Comparison of ENCODE assay signal across 8 cellular contexts in genomic region chr2:106582431-106583143, GRCh38.
DNase-seq lines count a peak whose midpoint lies in the region; FAIRE-seq and TF ChIP-seq lines count a peak whose summit lies in the region.

No MANE protein-coding gene starts in this region.

- H3K4me3 Mint-ChIP-seq in activated naive CD8-positive, alpha-beta T cell: peak overlapping the region; percentile 95

- TF ChIP-seq CTCF in Loucy (conservative IDR thresholded peaks at IDR 0.05; ENCODE audit: low read length) (peak; percentile 86), cardiac muscle cell (IDR thresholded peaks at IDR 0.05; ENCODE audit: low read depth, low read length) (peak; percentile 90)

- H3K27ac Mint-ChIP-seq in activated naive CD8-positive, alpha-beta T cell: peak overlapping the region; percentile 18

- peak; percentile 75 for DNase-seq in H54 (ENCODE audit: insufficient read length, low spot score)
- DNase-seq in SK-N-DZ (ENCODE audit: low spot score): peak; percentile 86
- peak; percentile 82 to 89 for DNase-seq in cardiac muscle cell (ENCODE audit: low read depth in 1 of 2, low spot score in 1 of 2)
- peak; percentile 81 for DNase-seq in pons (ENCODE audit: low spot score)
- DNase-seq in urothelium cell line (ENCODE audit: low spot score): peak; percentile 92

- H3K27ac ChIP-seq in cardiac muscle cell: no peak overlapping the region

- H3K4me3 ChIP-seq in Loucy (ENCODE audit: low read length, poor library complexity, severe bottlenecking) (peak overlapping the region; percentile 75), cardiac muscle cell (peak overlapping the region; percentile 24)

- H3K27me3 ChIP-seq in Loucy (ENCODE audit: insufficient read depth, low read length, poor library complexity, severe bottlenecking): no peaks in the 10 kb centered on the region
- H3K27me3 ChIP-seq in cardiac muscle cell: no peaks in the 10 kb centered on the region

- H3F3A ChIP-seq in Loucy (ENCODE audit: low read depth): no peaks in the 10 kb centered on the region

- H3K9me3 Mint-ChIP-seq in activated naive CD8-positive, alpha-beta T cell (ENCODE audit: low read depth): no peaks in the 10 kb centered on the region

- no peak for TF ChIP-seq POLR2A in H54 (IDR thresholded peaks at IDR 0.05; ENCODE audit: low read depth, low read length)

- H3K36me3 Mint-ChIP-seq in activated naive CD8-positive, alpha-beta T cell: no peaks in the 10 kb centered on the region

- H3K9me2 ChIP-seq in Loucy (replicated peaks; ENCODE audit: low read depth, low read length): no peaks in the 10 kb centered on the region

- FAIRE-seq in H54 (lab: Jason Lieb, UNC) (no peak), urothelium cell line (lab: Jason Lieb, UNC) (no peak)

- H3K36me3 ChIP-seq in ES-I3 (ENCODE audit: insufficient read depth, low read length) (no peaks in the 10 kb centered on the region), Loucy (ENCODE audit: insufficient read depth, low read length) (no peaks in the 10 kb centered on the region), cardiac muscle cell (no peaks in the 10 kb centered on the region)

- H3K4me2 ChIP-seq in Loucy (ENCODE audit: low read depth, low read length, poor library complexity, severe bottlenecking): peak overlapping the region; percentile 98

- H3K9ac ChIP-seq in ES-I3 (ENCODE audit: low read depth, low read length): peak overlapping the region; percentile 50; the same call in 1 of the 2 replicates
- no peak overlapping the region for H3K9ac ChIP-seq in Loucy (ENCODE audit: low read depth, low read length, poor library complexity, severe bottlenecking)

- no peaks in the 10 kb centered on the region for H4K20me1 ChIP-seq in Loucy (ENCODE audit: insufficient read depth, low read length, poor library complexity, severe bottlenecking)

- peaks cover 25% of the 10 kb centered on the region for H3K27me3 Mint-ChIP-seq in activated naive CD8-positive, alpha-beta T cell

- peaks cover 16% of the 10 kb centered on the region for H3K4me1 Mint-ChIP-seq in activated naive CD8-positive, alpha-beta T cell (ENCODE audit: low read depth)

- no peaks in the 10 kb centered on the region for H3K4me1 ChIP-seq in ES-I3 (ENCODE audit: insufficient read depth, low read length)
- H3K4me1 ChIP-seq in Loucy (ENCODE audit: insufficient read depth, low read length, poor library complexity, severe bottlenecking): peaks cover 7% of the 10 kb centered on the region
- peaks cover 31% of the 10 kb centered on the region for H3K4me1 ChIP-seq in cardiac muscle cell (ENCODE audit: low read depth)

- H3K79me2 ChIP-seq in Loucy (ENCODE audit: insufficient read depth, low read length): no peaks in the 10 kb centered on the region

- H3K9me3 ChIP-seq in ES-I3 (ENCODE audit: control insufficient read depth, insufficient read depth, low read length): no peaks in the 10 kb centered on the region
- H3K9me3 ChIP-seq in Loucy (ENCODE audit: insufficient read depth, low read depth, low read length): no peaks in the 10 kb centered on the region
- no peaks in the 10 kb centered on the region for H3K9me3 ChIP-seq in cardiac muscle cell (ENCODE audit: low read depth)

- peak overlapping the region; percentile 89 for H2AFZ ChIP-seq in Loucy (ENCODE audit: low read length)
